Comparison of ENCODE assay signal across 8 cellular contexts in genomic region chr12:94459773-94460593, GRCh38. TPM values are rescaled to one million over a fixed set of nuclear protein-coding genes. Genes with fewer than 3 reads are reported as not detected.
A peak's percentile ranks its signal among the peaks of the same experiment; 100 is the strongest.
DNase-seq lines count a peak whose midpoint lies in the region; ATAC-seq, FAIRE-seq and TF ChIP-seq lines count a peak whose summit lies in the region.

TSS of gene CEP83 (minus strand) at chr12:94459867. CDS start at chr12:94412490, 47,377 bp downstream.

- H3K27ac Mint-ChIP-seq in progenitor cell of endocrine pancreas: peak within 1 kb of the TSS; percentile 95

- ATAC-seq in HG02852 (IDR thresholded peaks at IDR 0.05; ENCODE audit: unreplicated experiment): peak; percentile 98
- peak; percentile 99 to 100 for ATAC-seq in left cardiac atrium

- peaks cover 8% of the 10 kb centered on the region for H3K4me1 Mint-ChIP-seq in progenitor cell of endocrine pancreas (ENCODE audit: low read depth)

- peak; percentile 94 for TF ChIP-seq POLR2A in GM12892 (IDR thresholded peaks at IDR 0.05; ENCODE audit: low read depth, low read length)

- TF ChIP-seq CTCF in progenitor cell of endocrine pancreas (IDR thresholded peaks at IDR 0.05; ENCODE audit: unreplicated experiment): no peak

- H3K4me3 Mint-ChIP-seq in progenitor cell of endocrine pancreas (ENCODE audit: low read depth): peak within 1 kb of the TSS; percentile 94

- H3K36me3 Mint-ChIP-seq in progenitor cell of endocrine pancreas (ENCODE audit: insufficient read depth): peaks cover 3% of the 10 kb centered on the region

- H3K9me3 Mint-ChIP-seq in progenitor cell of endocrine pancreas (ENCODE audit: low read depth): no peaks in the 10 kb centered on the region

- FAIRE-seq in GM12892 (lab: Jason Lieb, UNC): peak; percentile 99

- intact Hi-C loops in left cardiac atrium (cut with DNase I): loop anchor here in 1 of 2 donors (10.0 kb wide), 1 partner anchor 315 kb away; the partner anchor contains the start of gene PLXNC1

- H3K27me3 Mint-ChIP-seq in progenitor cell of endocrine pancreas: no peaks in the 10 kb centered on the region

- DNase-seq in GM12892 (ENCODE audit: insufficient read length) (peak; percentile 92), NCI-H146 (lab: John Stamatoyannopoulos, UW) (peak; percentile 92), T-helper 1 cell (peak; percentile 87 to 96 (median 92)), amniotic stem cell (lab: John Stamatoyannopoulos, UW) (peak; percentile 81), left cardiac atrium (peak; percentile 99), progenitor cell of endocrine pancreas (ENCODE audit: low spot score, unreplicated experiment) (peak; percentile 80), ureter (ENCODE audit: low spot score) (peak; percentile 98)

RNA-seq across cellular contexts. Expression of gene CEP83, which starts in this region (rescaled TPM):
- polyA plus RNA-seq in GM12892 (2012; ENCODE audit: missing spikeins): 18.0 TPM
- total RNA-seq in left cardiac atrium (10 to 100 TPM; 11.6 to 12.0 TPM), progenitor cell of endocrine pancreas (36.5 and 38.6 TPM in 2 replicates), ureter (29.5 TPM)

Comparison
In these comparisons a context has a peak if more than half of its experiments do, and no peak if none do; other contexts are left out.
1. Peak in every context shown above with its lines: DNase-seq and ATAC-seq.